24 cellular contexts compared by ENCODE assay signal in the genomic region with DNA sequence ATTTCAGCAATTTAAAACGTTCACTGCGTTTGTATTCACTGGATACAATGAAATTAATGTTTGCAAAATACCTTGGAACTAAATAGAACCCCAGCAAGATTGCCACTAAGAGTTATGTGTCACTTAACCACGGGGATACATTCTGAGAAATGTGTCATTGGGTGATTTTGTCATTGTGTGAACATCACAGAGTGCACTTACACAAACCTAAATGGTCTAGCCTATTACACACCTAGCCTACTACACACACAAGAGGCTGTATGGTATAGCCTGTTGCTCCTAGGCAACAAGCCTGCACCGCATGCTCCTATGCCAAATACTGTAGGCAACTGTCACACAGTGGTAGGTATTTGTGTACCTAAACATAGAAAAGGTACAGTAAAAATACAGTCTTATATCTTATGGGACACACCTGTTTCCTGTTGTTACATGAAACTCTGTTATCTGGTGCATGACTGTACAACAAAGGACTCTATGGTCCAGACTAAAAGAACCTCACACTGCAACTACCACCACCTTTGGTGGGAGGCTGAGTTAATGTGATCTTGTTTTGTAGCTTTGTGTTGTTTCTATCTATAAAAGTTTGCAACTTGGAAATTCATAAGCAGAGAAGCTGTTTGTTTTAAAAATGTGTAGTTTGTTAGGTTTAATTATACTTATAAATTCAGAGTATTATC.
DNase-seq lines count a peak whose midpoint lies in the region; ATAC-seq, FAIRE-seq and TF ChIP-seq lines count a peak whose summit lies in the region.
"Had no signal": no experiment of that assay in that cellular context is flagged by ENCODE, and none has a peak within 500 bp of the region (broad histone marks: within the 10 kb centered on the region; RNA-seq: fewer than 3 reads in every experiment).

No MANE protein-coding gene starts in this region.

- no peaks in the 10 kb centered on the region for H3K4me1 Mint-ChIP-seq in activated T-cell treated with anti-CD3 and anti-CD28 coated beads, Interleukin-2, amount 50 U/mL, for 4 hours (ENCODE audit: low read depth)
- H3K4me1 Mint-ChIP-seq: CD4-positive, CD25-positive, alpha-beta regulatory T cell; CD8-positive, alpha-beta memory T cell; GM23338 had no signal

- H3K27me3 ChIP-seq in BLaER1 (no peaks in the 10 kb centered on the region), bronchial epithelial cell (ENCODE audit: control insufficient read depth, insufficient read depth, low read length) (no peaks in the 10 kb centered on the region), small intestine (ENCODE audit: control insufficient read depth in 2 of 2, insufficient read depth in 2 of 2, low read length in 2 of 2) (peaks cover 0 to 1% of the 10 kb centered on the region in 2 donors)

- no peak overlapping the region for H3K4me3 ChIP-seq in BLaER1
- no peak overlapping the region for H3K4me3 ChIP-seq in bronchial epithelial cell (ENCODE audit: low read depth, low read length)
- no peak overlapping the region for H3K4me3 ChIP-seq in small intestine (ENCODE audit: low read depth in 1 of 2, low read length in 2 of 2)
- H3K4me3 ChIP-seq: GM23338 had no signal

- H3K9me3 Mint-ChIP-seq in activated T-cell treated with anti-CD3 and anti-CD28 coated beads, Interleukin-2, amount 50 U/mL, for 4 hours = peaks cover 10% of the 10 kb centered on the region

- no peak overlapping the region for H3K9ac ChIP-seq in BLaER1

- H3K4me2 ChIP-seq in BLaER1 = peak overlapping the region; percentile 32
- H3K4me2 ChIP-seq: GM23338 had no signal

- H3K4me1 ChIP-seq in BLaER1 (0 out of 2 replicates have a peak, but pooled peaks cover 6% of the 10 kb centered on the region), small intestine (ENCODE audit: control insufficient read depth in 2 of 2, insufficient read depth in 1 of 2, low read depth in 1 of 2, low read length in 1 of 2) (no peaks in the 10 kb centered on the region)

- ATAC-seq in activated T-cell treated with anti-CD3 and anti-CD28 coated beads, Interleukin-2, amount 50 U/mL, for 4 hours = peak; percentile 37 to 54
- no peak for ATAC-seq in activated CD4-positive, CD25-positive, alpha-beta regulatory T cell treated with anti-CD3 and anti-CD28 coated beads, Interleukin-2, amount 50 U/mL, for 24 hours
- ATAC-seq in GM21526 (IDR thresholded peaks at IDR 0.05; ENCODE audit: low FRiP score, unreplicated experiment) = no peak
- ATAC-seq: GM23338 had no signal

- no peak for TF ChIP-seq CTCF in bronchial epithelial cell (IDR thresholded peaks at IDR 0.05; ENCODE audit: insufficient read depth, low read length, severe bottlenecking)

- no peak overlapping the region for H3K4me3 Mint-ChIP-seq in activated T-cell treated with anti-CD3 and anti-CD28 coated beads, Interleukin-2, amount 50 U/mL, for 4 hours
- H3K4me3 Mint-ChIP-seq: B cell; CD4-positive, CD25-positive, alpha-beta regulatory T cell; CD8-positive, alpha-beta memory T cell; GM23338 had no signal

- H3K27me3 Mint-ChIP-seq in activated T-cell treated with anti-CD3 and anti-CD28 coated beads, Interleukin-2, amount 50 U/mL, for 4 hours (ENCODE audit: low read depth) = peaks cover 8% of the 10 kb centered on the region

- no peak for DNase-seq in activated T-cell treated with anti-CD3 and anti-CD28 coated beads, Interleukin-2, amount 50 U/mL, for 4 hours
- DNase-seq in activated T-cell treated with anti-CD3 and anti-CD28 coated beads, Interleukin-2, amount 50 U/mL, for 1 hour = no peak
- DNase-seq in NAMALWA (ENCODE audit: low spot score) (peak; percentile 10), bronchial epithelial cell (ENCODE audit: low read depth) (no peak), small intestine (no peak)
- DNase-seq: 8988T; C1 segment of cervical spinal cord; CD4-positive, CD25-positive, alpha-beta regulatory T cell; CD8-positive, alpha-beta memory T cell; COR-L47; DMS 273 treated with DMSO at 0.1 percent for 48 hours; DMS53; DND-41; HCEC 1CT had no signal

- H4K20me1 ChIP-seq in BLaER1 = no peaks in the 10 kb centered on the region

- H3K9me3 ChIP-seq in BLaER1 = peaks cover 25% of the 10 kb centered on the region
- no peaks in the 10 kb centered on the region for H3K9me3 ChIP-seq in small intestine (ENCODE audit: control insufficient read depth, low read depth)

- FAIRE-seq in bronchial epithelial cell (lab: Jason Lieb, UNC) = peak; percentile 58
- no peak for FAIRE-seq in small intestine (lab: Jason Lieb, UNC)
- FAIRE-seq: G401.6, GM12891, GM19239, H54 had no signal

- H3K36me3 ChIP-seq in BLaER1 (no peaks in the 10 kb centered on the region), bronchial epithelial cell (ENCODE audit: control insufficient read depth, insufficient read depth, low read length) (no peaks in the 10 kb centered on the region), small intestine (ENCODE audit: control insufficient read depth in 2 of 2, insufficient read depth in 2 of 2, low read length in 2 of 2) (no peaks in the 10 kb centered on the region)

- 58 to 69% (median 64%) methylated on average over 4 of the region's 4 CpGs for WGBS in small intestine, 3 donors

- H3K36me3 Mint-ChIP-seq in activated T-cell treated with anti-CD3 and anti-CD28 coated beads, Interleukin-2, amount 50 U/mL, for 4 hours (ENCODE audit: insufficient read depth) = peaks cover 2% of the 10 kb centered on the region
- H3K36me3 Mint-ChIP-seq: CD4-positive, CD25-positive, alpha-beta regulatory T cell; CD8-positive, alpha-beta memory T cell had no signal

- H3K27ac ChIP-seq in BLaER1 = no peak overlapping the region
- H3K27ac ChIP-seq in small intestine (ENCODE audit: low read depth in 1 of 2, low read length in 1 of 2) = no peak overlapping the region
- H3K27ac ChIP-seq: HL-60 had no signal

Comparison
In these comparisons a context has a peak if more than half of its experiments do, and no peak if none do; other contexts are left out.
1. ATAC-seq: peak in activated T-cell treated with anti-CD3 and anti-CD28 coated beads, Interleukin-2, amount 50 U/mL, for 4 hours (2 of 2); none in activated CD4-positive, CD25-positive, alpha-beta regulatory T cell treated with anti-CD3 and anti-CD28 coated beads, Interleukin-2, amount 50 U/mL, for 24 hours (0 of 2) and GM21526 (single experiment).